Comparison of ENCODE assay signal across 8 cellular contexts in the genomic region with DNA sequence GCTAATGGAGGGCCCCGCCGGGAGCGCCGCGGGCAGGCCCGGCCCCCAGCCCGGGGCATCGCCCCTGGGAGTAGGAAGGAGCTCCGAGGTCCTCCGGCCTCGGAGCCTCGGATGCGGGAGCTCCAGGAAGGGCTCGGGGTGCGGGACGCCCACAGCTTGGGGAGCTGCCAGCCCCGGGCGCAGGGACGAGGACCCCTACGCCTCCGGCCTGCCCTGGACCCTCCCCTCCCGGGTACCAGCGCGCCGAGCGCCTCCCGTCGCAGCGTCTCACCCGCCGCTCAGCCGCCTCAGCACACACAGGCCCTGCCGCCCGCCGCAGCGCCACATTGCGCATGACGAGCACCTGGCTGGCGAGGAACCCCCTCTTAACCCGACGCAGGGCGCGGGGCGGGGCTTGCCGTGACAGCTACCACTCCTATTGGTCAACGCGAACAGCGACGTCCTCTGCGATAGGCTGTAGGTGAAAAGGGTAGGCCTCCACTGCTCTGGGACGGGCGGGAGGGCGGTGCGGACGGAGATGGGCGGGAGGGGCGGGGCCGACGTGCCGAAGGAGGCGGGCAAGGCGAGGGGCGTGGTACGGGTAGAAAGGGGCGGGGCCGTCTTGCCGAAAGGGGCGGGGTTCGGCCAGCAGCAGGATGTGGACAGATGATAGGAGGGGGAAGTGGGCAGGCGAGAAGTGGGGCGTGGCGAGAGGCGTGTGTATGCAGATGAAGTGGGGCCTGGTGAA. TPM values are rescaled to one million over a fixed set of nuclear protein-coding genes. Genes with fewer than 3 reads are reported as not detected.
DNase-seq lines count a peak whose midpoint lies in the region; ATAC-seq and TF ChIP-seq lines count a peak whose summit lies in the region.

A gene with protein sequence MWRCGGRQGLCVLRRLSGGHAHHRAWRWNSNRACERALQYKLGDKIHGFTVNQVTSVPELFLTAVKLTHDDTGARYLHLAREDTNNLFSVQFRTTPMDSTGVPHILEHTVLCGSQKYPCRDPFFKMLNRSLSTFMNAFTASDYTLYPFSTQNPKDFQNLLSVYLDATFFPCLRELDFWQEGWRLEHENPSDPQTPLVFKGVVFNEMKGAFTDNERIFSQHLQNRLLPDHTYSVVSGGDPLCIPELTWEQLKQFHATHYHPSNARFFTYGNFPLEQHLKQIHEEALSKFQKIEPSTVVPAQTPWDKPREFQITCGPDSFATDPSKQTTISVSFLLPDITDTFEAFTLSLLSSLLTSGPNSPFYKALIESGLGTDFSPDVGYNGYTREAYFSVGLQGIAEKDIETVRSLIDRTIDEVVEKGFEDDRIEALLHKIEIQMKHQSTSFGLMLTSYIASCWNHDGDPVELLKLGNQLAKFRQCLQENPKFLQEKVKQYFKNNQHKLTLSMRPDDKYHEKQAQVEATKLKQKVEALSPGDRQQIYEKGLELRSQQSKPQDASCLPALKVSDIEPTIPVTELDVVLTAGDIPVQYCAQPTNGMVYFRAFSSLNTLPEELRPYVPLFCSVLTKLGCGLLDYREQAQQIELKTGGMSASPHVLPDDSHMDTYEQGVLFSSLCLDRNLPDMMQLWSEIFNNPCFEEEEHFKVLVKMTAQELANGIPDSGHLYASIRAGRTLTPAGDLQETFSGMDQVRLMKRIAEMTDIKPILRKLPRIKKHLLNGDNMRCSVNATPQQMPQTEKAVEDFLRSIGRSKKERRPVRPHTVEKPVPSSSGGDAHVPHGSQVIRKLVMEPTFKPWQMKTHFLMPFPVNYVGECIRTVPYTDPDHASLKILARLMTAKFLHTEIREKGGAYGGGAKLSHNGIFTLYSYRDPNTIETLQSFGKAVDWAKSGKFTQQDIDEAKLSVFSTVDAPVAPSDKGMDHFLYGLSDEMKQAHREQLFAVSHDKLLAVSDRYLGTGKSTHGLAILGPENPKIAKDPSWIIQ (minus strand): TSS at position 337 of the 727 bp plus-strand sequence. CDS start 10 bp downstream, at position 327.

- ATAC-seq in GM18498 (IDR thresholded peaks at IDR 0.05; ENCODE audit: unreplicated experiment) (peak; percentile 98), HG02938 (IDR thresholded peaks at IDR 0.05; ENCODE audit: unreplicated experiment) (peak; percentile 94), right cardiac atrium (peak; percentile 98)

- intact Hi-C loops in right cardiac atrium (cut with DNase I) (no loop called here), vagina (cut with DNase I) (no loop called here)

- TF ChIP-seq CTCF in vagina (IDR thresholded peaks at IDR 0.05) = no peak

- H3K4me1 ChIP-seq in right cardiac atrium (ENCODE audit: control insufficient read depth, insufficient read depth, low read length) = peaks cover 3% of the 10 kb centered on the region
- H3K4me1 ChIP-seq in vagina = peaks cover 15% of the 10 kb centered on the region

- WGBS in right cardiac atrium = under 1% methylated on average over 73 of the region's 73 CpGs

- TF ChIP-seq POLR2A in vagina (IDR thresholded peaks at IDR 0.05) = peak in 1 of 2 donors; percentile 98

- H3K9me3 ChIP-seq in right cardiac atrium (ENCODE audit: control insufficient read depth, low read length) (no peaks in the 10 kb centered on the region), vagina (no peaks in the 10 kb centered on the region)

- peak within 1 kb of the TSS; percentile 33 for H3K27ac ChIP-seq in right cardiac atrium (ENCODE audit: low read length)
- peak within 1 kb of the TSS; percentile 90 for H3K27ac ChIP-seq in vagina

- H3K27me3 ChIP-seq in right cardiac atrium (ENCODE audit: control insufficient read depth, insufficient read depth) = no peaks in the 10 kb centered on the region
- H3K27me3 ChIP-seq in vagina = no peaks in the 10 kb centered on the region

- peak; percentile 96 to 97 for DNase-seq in NCI-H187 (lab: John Stamatoyannopoulos, UW)
- DNase-seq in T-helper 2 cell = peak; percentile 97 to 100 (median 99)
- peak; percentile 85 to 100 (median 98) for DNase-seq in anterior cingulate cortex (lab: John Stamatoyannopoulos, UW)
- DNase-seq in right cardiac atrium = peak; percentile 99 to 100 (median 100)
- peak; percentile 98 for DNase-seq in putamen (ENCODE audit: low spot score)
- DNase-seq in vagina (ENCODE audit: extremely low spot score in 2 of 2) = peak in 1 of 2 donors; percentile 99

- peaks cover 0 to 26% of the 10 kb centered on the region in 2 donors for H3K36me3 ChIP-seq in vagina

- H3K4me3 ChIP-seq in right cardiac atrium (ENCODE audit: low read length) = peak within 1 kb of the TSS; percentile 71
- H3K4me3 ChIP-seq in vagina = peak within 1 kb of the TSS; percentile 74 to 97

RNA-seq across cellular contexts. Expression of the gene that starts here (rescaled TPM):
- 10 to 100 TPM; 54.1 to 78.4 (median 73.3) TPM for total RNA-seq in right cardiac atrium
- 67.8 TPM for polyA plus RNA-seq in right cardiac atrium
- 58.9 TPM for total RNA-seq in vagina
